ENCODE assay signal across 9 cellular contexts in genomic region chr11:1757861-1758610, GRCh38. TPM values are rescaled to one million over a fixed set of nuclear protein-coding genes. Genes with fewer than 3 reads are reported as not detected.
A peak's percentile ranks its signal among the peaks of the same experiment; 100 is the strongest.
DNase-seq lines count a peak whose midpoint lies in the region; ATAC-seq and TF ChIP-seq lines count a peak whose summit lies in the region.
"Had no signal": no experiment of that assay in that cellular context is flagged by ENCODE, and none has a peak within 500 bp of the region (broad histone marks: within the 10 kb centered on the region; RNA-seq: fewer than 3 reads in every experiment).

No MANE protein-coding gene starts in this region.

- no peaks in the 10 kb centered on the region for H3K27me3 Mint-ChIP-seq in activated T-cell treated with anti-CD3 and anti-CD28 coated beads, Interleukin-2, amount 50 U/mL, for 24 hours

- H3K4me3 ChIP-seq in NT2/D1 (ENCODE audit: insufficient read length, low read depth) (no peak overlapping the region), right atrium auricular region (no peak overlapping the region)

- H3K4me1 ChIP-seq in NT2/D1 (ENCODE audit: insufficient read depth, insufficient read length) (peaks cover 10% of the 10 kb centered on the region), right atrium auricular region (peaks cover 6 to 89% of the 10 kb centered on the region in 2 donors)

- no peaks in the 10 kb centered on the region for H3K27me3 ChIP-seq in NT2/D1 (ENCODE audit: insufficient read depth, insufficient read length)
- H3K27me3 ChIP-seq in right atrium auricular region = no peaks in the 10 kb centered on the region

- H3K36me3 ChIP-seq in NT2/D1 (ENCODE audit: insufficient read depth, insufficient read length, low read length) = peaks cover 86% of the 10 kb centered on the region
- peaks cover 71% of the 10 kb centered on the region for H3K36me3 ChIP-seq in right atrium auricular region

- H3K9ac ChIP-seq in NT2/D1 (ENCODE audit: insufficient read length, low read depth) = peak overlapping the region; percentile 50

- DNase-seq in NT2/D1 (ENCODE audit: low read depth, low spot score) (no peak), right atrium auricular region (ENCODE audit: low spot score) (no peak), NCI-H774 (lab: John Stamatoyannopoulos, UW) (no peak), NCI-H510A treated with DMSO at 0.1 percent for 48 hours (lab: John Stamatoyannopoulos, UW) (no peak), COLO829 (ENCODE audit: low spot score) (no peak)
- DNase-seq in activated T-cell treated with anti-CD3 and anti-CD28 coated beads, Interleukin-2, amount 50 U/mL, for 24 hours = peak; percentile 69
- peak; percentile 9 for DNase-seq in stimulated activated naive CD4-positive, alpha-beta T cell treated with Interleukin-2 at 50 U/mL for 16 hours (lab: John Stamatoyannopoulos, UW)
- DNase-seq: NCI-H345 had no signal

- no peak for ATAC-seq in HG03342 (IDR thresholded peaks at IDR 0.05; ENCODE audit: unreplicated experiment)

- peak overlapping the region; percentile 88 for H3K27ac Mint-ChIP-seq in activated T-cell treated with anti-CD3 and anti-CD28 coated beads, Interleukin-2, amount 50 U/mL, for 24 hours

- H3K4me1 Mint-ChIP-seq in activated T-cell treated with anti-CD3 and anti-CD28 coated beads, Interleukin-2, amount 50 U/mL, for 24 hours (ENCODE audit: low read depth) = peaks cover 82% of the 10 kb centered on the region

- H3K9me3 Mint-ChIP-seq in activated T-cell treated with anti-CD3 and anti-CD28 coated beads, Interleukin-2, amount 50 U/mL, for 24 hours = no peaks in the 10 kb centered on the region

- H3K4me3 Mint-ChIP-seq in activated T-cell treated with anti-CD3 and anti-CD28 coated beads, Interleukin-2, amount 50 U/mL, for 24 hours = peak overlapping the region; percentile 55

- TF ChIP-seq CTCF in right atrium auricular region (IDR thresholded peaks at IDR 0.05) = no peak

- H3K9me3 ChIP-seq in NT2/D1 (ENCODE audit: insufficient read depth, low read length) (no peaks in the 10 kb centered on the region), right atrium auricular region (no peaks in the 10 kb centered on the region)

- peak overlapping the region; percentile 98 to 99 for H3K27ac ChIP-seq in right atrium auricular region

- H3K36me3 Mint-ChIP-seq in activated T-cell treated with anti-CD3 and anti-CD28 coated beads, Interleukin-2, amount 50 U/mL, for 24 hours (ENCODE audit: low read depth) = peaks cover 44% of the 10 kb centered on the region

RNA-seq across cellular contexts. Expression of gene CTSD, which starts 5.7 kb away (rescaled TPM):
- total RNA-seq in right atrium auricular region = 1,000 to 10,000 TPM in 1 of 2 donors, 100 to 1,000 TPM in 1; 782 to 1,042 TPM

RNA-seq across cellular contexts. Expression of gene IFITM10, which starts 7.6 kb away (rescaled TPM):
- under 1 TPM; 0.37 to 0.47 TPM for total RNA-seq in right atrium auricular region

Comparison
In these comparisons a context has a peak if more than half of its experiments do, and no peak if none do; other contexts are left out.
1. DNase-seq: peak in activated T-cell treated with anti-CD3 and anti-CD28 coated beads, Interleukin-2, amount 50 U/mL, for 24 hours (single experiment) and stimulated activated naive CD4-positive, alpha-beta T cell treated with Interleukin-2 at 50 U/mL for 16 hours (single experiment); none in NT2/D1 (single experiment), right atrium auricular region (single experiment), NCI-H774 (single experiment), NCI-H510A treated with DMSO at 0.1 percent for 48 hours (single experiment) and COLO829 (single experiment).